Comparison of ENCODE assay signal across 1 cellular context in the genomic region with DNA sequence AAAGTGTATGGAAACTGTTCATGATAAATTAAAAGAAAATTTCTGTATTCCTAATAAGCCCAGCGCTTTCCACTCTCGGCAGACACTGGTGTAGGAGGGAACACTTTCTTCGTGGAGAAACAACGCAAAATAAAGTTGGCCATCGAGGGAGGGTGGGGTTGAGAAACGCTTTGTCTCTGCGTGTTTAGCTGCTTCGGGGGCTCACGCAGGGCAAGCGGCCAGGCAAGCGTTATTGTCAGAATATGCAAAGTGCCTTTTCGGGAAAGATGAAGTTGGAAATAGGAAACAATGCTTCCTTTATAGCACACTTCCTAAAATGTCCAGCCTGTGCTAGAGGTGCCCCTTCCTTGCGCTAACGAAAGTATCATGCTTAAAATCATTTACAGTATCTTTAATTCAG.
TF ChIP-seq lines count a peak whose summit lies in the region.

No MANE protein-coding gene starts in this region.

TF ChIP-seq in H1, 55 proteins besides CTCF, POLR2A, EP300 and RAD21:
- no peak for TF ChIP-seq KDM5A (IDR thresholded peaks at IDR 0.05; ENCODE audit: low read length)
- no peak for TF ChIP-seq TBP (IDR thresholded peaks at IDR 0.05; ENCODE audit: low read depth, low read length)
- TF ChIP-seq RNF2 (IDR thresholded peaks at IDR 0.05; ENCODE audit: borderline replicate concordance, low read depth, low read length, missing control alignments, poor library complexity, severe bottlenecking), result peak; percentile 95
